Comparison of ENCODE assay signal across 25 cellular contexts in the genomic region with DNA sequence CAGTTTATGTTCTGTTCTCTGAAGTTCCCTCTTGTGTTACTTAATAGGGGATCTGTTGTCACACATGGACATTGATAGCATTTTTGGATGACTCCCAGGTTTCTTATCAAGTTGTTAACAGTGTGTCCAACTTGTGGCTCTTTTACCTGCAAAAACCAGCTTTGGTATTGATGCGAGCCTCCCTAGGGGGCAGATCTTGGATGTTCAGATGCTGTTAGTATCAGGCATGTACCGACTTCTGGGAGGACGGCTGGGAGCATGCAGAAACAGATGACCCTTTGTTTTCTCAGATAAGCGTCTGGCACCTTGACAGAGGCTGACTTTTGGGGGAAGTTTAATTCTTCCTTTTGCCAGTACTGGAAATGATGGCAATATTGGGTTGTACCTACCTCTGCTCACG. TPM values are rescaled to one million over a fixed set of nuclear protein-coding genes. Genes with fewer than 3 reads are reported as not detected.
DNase-seq lines count a peak whose midpoint lies in the region; ATAC-seq and TF ChIP-seq lines count a peak whose summit lies in the region.
"Had no signal": no experiment of that assay in that cellular context is flagged by ENCODE, and none has a peak within 500 bp of the region (broad histone marks: within the 10 kb centered on the region; RNA-seq: fewer than 3 reads in every experiment).

No MANE protein-coding gene starts in this region.

- in situ Hi-C loops in astrocyte of the cerebellum (cut with HindIII; ENCODE audit: low sequenced_read_pairs) = no loop called here

- H3K27me3 Mint-ChIP-seq in activated CD4-positive, alpha-beta T cell treated with anti-CD3 and anti-CD28 coated beads, Interleukin-2, amount 10 ng/mL, durations not matched to agents 24 days and 14 days = peaks cover 34% of the 10 kb centered on the region

- DNase-seq in activated CD4-positive, alpha-beta T cell treated with anti-CD3 and anti-CD28 coated beads, Interleukin-2, amount 10 ng/mL, durations not matched to agents 24 days and 14 days = peak; percentile 10
- no peak for DNase-seq in activated CD4-positive, alpha-beta T cell treated with anti-CD3 and anti-CD28 coated beads for 4 hours
- no peak for DNase-seq in astrocyte of the cerebellum (ENCODE audit: low read depth)
- peak; percentile 64 for DNase-seq in medulla oblongata (ENCODE audit: extremely low spot score)
- peak; percentile 32 to 43 for DNase-seq in vagina (ENCODE audit: extremely low spot score in 2 of 2)
- no peak for DNase-seq in AML-193 (lab: John Stamatoyannopoulos, UW)
- DNase-seq in foreskin melanocyte = no peak
- DNase-seq: activated CD4-positive, alpha-beta T cell treated with anti-CD3 and anti-CD28 coated beads, Interleukin-2, amount 50 U/mL, for 1 hour; activated CD8-positive, alpha-beta memory T cell treated with anti-CD3 and anti-CD28 coated beads, Interleukin-2, amount 10 ng/mL, durations not matched to agents 7 days and 5 days; activated naive CD4-positive, alpha-beta T cell treated with anti-CD3 and anti-CD28 coated beads for 36 hours; dermis blood vessel endothelial cell; glutamatergic neuron; mammary epithelial cell; NCI-H2081 treated with DMSO at 0.1 percent for 48 hours; NCI-H446; psoas muscle; stimulated activated CD4-positive, alpha-beta T cell treated with anti-CD3 and anti-CD28 coated beads, Interleukin-1b, Interleukin-23, amount 100 ng/mL, for 48 hours; upper lobe of right lung; WERI-Rb-1 had no signal

- H3K27ac Mint-ChIP-seq in activated CD4-positive, alpha-beta T cell treated with anti-CD3 and anti-CD28 coated beads, Interleukin-2, amount 10 ng/mL, durations not matched to agents 24 days and 14 days = no peak overlapping the region
- H3K27ac Mint-ChIP-seq: activated CD8-positive, alpha-beta memory T cell treated with anti-CD3 and anti-CD28 coated beads, Interleukin-2, amount 10 ng/mL, durations not matched to agents 7 days and 5 days; activated naive CD4-positive, alpha-beta T cell treated with anti-CD3 and anti-CD28 coated beads for 36 hours; IgD-negative memory B cell; T-helper 1 cell treated with Interleukin-12 subunit alpha and Interleukin-12 subunit beta and Interleukin-4 antibody, amounts not matched to agents 30 μg/mL and 1 μg/mL, for 36 hours had no signal

- H3K36me3 ChIP-seq in vagina = no peaks in the 10 kb centered on the region
- H3K36me3 ChIP-seq: SJSA1, upper lobe of right lung, WERI-Rb-1 had no signal

- intact Hi-C loops in activated CD4-positive, alpha-beta T cell treated with anti-CD3 and anti-CD28 coated beads, Interleukin-2, amount 10 ng/mL, durations not matched to agents 24 days and 14 days (cut with micrococcal nuclease) = no loop called here
- intact Hi-C loops in vagina (cut with DNase I) = no loop called here

- TF ChIP-seq CTCF in astrocyte of the cerebellum (IDR thresholded peaks at IDR 0.05; ENCODE audit: low read depth, low read length, missing control alignments) = no peak
- no peak for TF ChIP-seq CTCF in vagina (IDR thresholded peaks at IDR 0.05)

- H3K27me3 ChIP-seq in vagina = no peaks in the 10 kb centered on the region

- H3K4me3 ChIP-seq in astrocyte of the cerebellum (ENCODE audit: low read depth, low read length) (peak overlapping the region; percentile 57), vagina (no peak overlapping the region)
- H3K4me3 ChIP-seq: psoas muscle, SJSA1, skin epidermis, upper lobe of right lung had no signal

- ATAC-seq in GM18858 (IDR thresholded peaks at IDR 0.05; ENCODE audit: unreplicated experiment) = no peak
- ATAC-seq: activated CD8-positive, alpha-beta memory T cell treated with anti-CD3 and anti-CD28 coated beads, Interleukin-2, amount 10 ng/mL, durations not matched to agents 7 days and 5 days; Panc1; psoas muscle; upper lobe of right lung had no signal

- H3K4me1 Mint-ChIP-seq in activated CD4-positive, alpha-beta T cell treated with anti-CD3 and anti-CD28 coated beads, Interleukin-2, amount 10 ng/mL, durations not matched to agents 24 days and 14 days = no peaks in the 10 kb centered on the region
- H3K4me1 Mint-ChIP-seq: activated CD8-positive, alpha-beta memory T cell treated with anti-CD3 and anti-CD28 coated beads, Interleukin-2, amount 10 ng/mL, durations not matched to agents 7 days and 5 days had no signal

- TF ChIP-seq POLR2A in vagina (IDR thresholded peaks at IDR 0.05) = no peak

- H3K27ac ChIP-seq in vagina = no peak overlapping the region
- H3K27ac ChIP-seq: psoas muscle, SJSA1, skin epidermis, upper lobe of right lung, WERI-Rb-1 had no signal

- H3K9me3 Mint-ChIP-seq in activated CD4-positive, alpha-beta T cell treated with anti-CD3 and anti-CD28 coated beads, Interleukin-2, amount 10 ng/mL, durations not matched to agents 24 days and 14 days = no peaks in the 10 kb centered on the region
- H3K9me3 Mint-ChIP-seq: activated naive CD4-positive, alpha-beta T cell treated with anti-CD3 and anti-CD28 coated beads for 36 hours; T-helper 1 cell treated with Interleukin-12 subunit alpha and Interleukin-12 subunit beta and Interleukin-4 antibody, amounts not matched to agents 30 μg/mL and 1 μg/mL, for 36 hours had no signal

- peaks cover 19% of the 10 kb centered on the region for H3K4me1 ChIP-seq in vagina
- H3K4me1 ChIP-seq: psoas muscle had no signal

- no peaks in the 10 kb centered on the region for H3K36me3 Mint-ChIP-seq in activated CD4-positive, alpha-beta T cell treated with anti-CD3 and anti-CD28 coated beads, Interleukin-2, amount 10 ng/mL, durations not matched to agents 24 days and 14 days (ENCODE audit: low read depth)
- H3K36me3 Mint-ChIP-seq: IgD-negative memory B cell had no signal

- no peaks in the 10 kb centered on the region for H3K9me3 ChIP-seq in vagina
- H3K9me3 ChIP-seq: psoas muscle, SJSA1, upper lobe of right lung had no signal

- H3K4me3 Mint-ChIP-seq in activated CD4-positive, alpha-beta T cell treated with anti-CD3 and anti-CD28 coated beads, Interleukin-2, amount 10 ng/mL, durations not matched to agents 24 days and 14 days = no peak overlapping the region
- H3K4me3 Mint-ChIP-seq: activated CD8-positive, alpha-beta memory T cell treated with anti-CD3 and anti-CD28 coated beads, Interleukin-2, amount 10 ng/mL, durations not matched to agents 7 days and 5 days; activated naive CD4-positive, alpha-beta T cell treated with anti-CD3 and anti-CD28 coated beads for 36 hours; IgD-negative memory B cell; T-helper 1 cell treated with Interleukin-12 subunit alpha and Interleukin-12 subunit beta and Interleukin-4 antibody, amounts not matched to agents 30 μg/mL and 1 μg/mL, for 36 hours had no signal

RNA-seq across cellular contexts. Expression of gene PLPP4, which starts 2.2 kb away (rescaled TPM):
- not detected in 2 replicates for total RNA-seq in activated CD4-positive, alpha-beta T cell treated with anti-CD3 and anti-CD28 coated beads, Interleukin-2, amount 10 ng/mL, durations not matched to agents 24 days and 14 days
- total RNA-seq in vagina = 2.5 TPM
- total RNA-seq: activated CD8-positive, alpha-beta memory T cell treated with anti-CD3 and anti-CD28 coated beads, Interleukin-2, amount 10 ng/mL, durations not matched to agents 7 days and 5 days; activated naive CD4-positive, alpha-beta T cell treated with anti-CD3 and anti-CD28 coated beads for 36 hours; psoas muscle had no signal

Comparison
In these comparisons a context has a peak if more than half of its experiments do, and no peak if none do; other contexts are left out.
1. DNase-seq: peak in activated CD4-positive, alpha-beta T cell treated with anti-CD3 and anti-CD28 coated beads, Interleukin-2, amount 10 ng/mL, durations not matched to agents 24 days and 14 days (single experiment), medulla oblongata (single experiment) and vagina (2 of 2); none in activated CD4-positive, alpha-beta T cell treated with anti-CD3 and anti-CD28 coated beads for 4 hours (0 of 2), astrocyte of the cerebellum (single experiment), AML-193 (0 of 2) and foreskin melanocyte (single experiment).